ENCODE assay signal across 13 cellular contexts in genomic region chr1:229293528-229294204, GRCh38.
"Had no signal": no experiment of that assay in that cellular context is flagged by ENCODE, and none has a peak within 500 bp of the region (broad histone marks: within the 10 kb centered on the region; RNA-seq: fewer than 3 reads in every experiment).

No MANE protein-coding gene starts in this region.

- H3K4me3 ChIP-seq: colonic mucosa, lower lobe of right lung had no signal

- DNase-seq: activated naive CD4-positive, alpha-beta T cell treated with anti-CD3 and anti-CD28 coated beads, Interleukin-2, amount 50 U/mL, for 16 hours; activated T-cell treated with anti-CD3 and anti-CD28 coated beads for 4 hours; caudate nucleus; colonic mucosa; left colon; lower lobe of right lung; naive B cell; retina; stimulated activated naive CD4-positive, alpha-beta T cell; trophoblast cell had no signal

- H3K27me3 ChIP-seq: colonic mucosa had no signal

- H3K36me3 ChIP-seq: colonic mucosa had no signal

- H3K27ac ChIP-seq: colonic mucosa, lower lobe of right lung had no signal

- H3K27ac Mint-ChIP-seq: activated T-helper 2 cell treated with anti-CD3 and anti-CD28 coated beads, Interferon-gamma antibody, Interleukin-2, Interleukin-4, amounts not matched to agents 10 μg/mL and 5 μg/mL and 100 μg/mL, durations not matched to agents 14 hours and 24 hours and 36 hours had no signal

- H3K9me3 Mint-ChIP-seq: activated T-helper 2 cell treated with anti-CD3 and anti-CD28 coated beads, Interferon-gamma antibody, Interleukin-2, Interleukin-4, amounts not matched to agents 10 μg/mL and 5 μg/mL and 100 μg/mL, durations not matched to agents 14 hours and 24 hours and 36 hours had no signal

- H3K4me1 ChIP-seq: colonic mucosa, lower lobe of right lung had no signal

- ATAC-seq: activated CD4-positive, CD25-positive, alpha-beta regulatory T cell treated with anti-CD3 and anti-CD28 coated beads, Interleukin-2, amount 50 U/mL, for 24 hours; esophagus mucosa; left colon; lower lobe of right lung had no signal

- H3K9me3 ChIP-seq: colonic mucosa, lower lobe of right lung had no signal

- H3K27me3 Mint-ChIP-seq: naive B cell had no signal
